Comparison of ENCODE assay signal across 1 cellular context in genomic region chr10:63057509-63057908, GRCh38.
TF ChIP-seq lines count a peak whose summit lies in the region.

No MANE protein-coding gene starts in this region.

TF ChIP-seq in GM23338, 12 proteins besides CTCF, POLR2A, EP300 and RAD21 (continued from another document):
- TF ChIP-seq, protein P1, sequence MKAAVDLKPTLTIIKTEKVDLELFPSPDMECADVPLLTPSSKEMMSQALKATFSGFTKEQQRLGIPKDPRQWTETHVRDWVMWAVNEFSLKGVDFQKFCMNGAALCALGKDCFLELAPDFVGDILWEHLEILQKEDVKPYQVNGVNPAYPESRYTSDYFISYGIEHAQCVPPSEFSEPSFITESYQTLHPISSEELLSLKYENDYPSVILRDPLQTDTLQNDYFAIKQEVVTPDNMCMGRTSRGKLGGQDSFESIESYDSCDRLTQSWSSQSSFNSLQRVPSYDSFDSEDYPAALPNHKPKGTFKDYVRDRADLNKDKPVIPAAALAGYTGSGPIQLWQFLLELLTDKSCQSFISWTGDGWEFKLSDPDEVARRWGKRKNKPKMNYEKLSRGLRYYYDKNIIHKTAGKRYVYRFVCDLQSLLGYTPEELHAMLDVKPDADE (IDR thresholded peaks at IDR 0.05) = no peak
- TF ChIP-seq EZH2phosphoT487 (IDR thresholded peaks at IDR 0.05; ENCODE audit: unreplicated experiment) = no peak
- no peak for TF ChIP-seq ZNF331 (CRISPR knock-in tag; IDR thresholded peaks at IDR 0.05; ENCODE audit: low read depth)
- TF ChIP-seq STAT1 (IDR thresholded peaks at IDR 0.05; ENCODE audit: unreplicated experiment) = no peak
